ENCODE assay signal across 1 cellular context in genomic region chr14:54261283-54261682, GRCh38.
TF ChIP-seq lines count a peak whose summit lies in the region.

No MANE protein-coding gene starts in this region.

TF ChIP-seq in SK-N-SH, 30 proteins besides CTCF, POLR2A, EP300 and RAD21 (continued from another document):
- TF ChIP-seq, protein P1, sequence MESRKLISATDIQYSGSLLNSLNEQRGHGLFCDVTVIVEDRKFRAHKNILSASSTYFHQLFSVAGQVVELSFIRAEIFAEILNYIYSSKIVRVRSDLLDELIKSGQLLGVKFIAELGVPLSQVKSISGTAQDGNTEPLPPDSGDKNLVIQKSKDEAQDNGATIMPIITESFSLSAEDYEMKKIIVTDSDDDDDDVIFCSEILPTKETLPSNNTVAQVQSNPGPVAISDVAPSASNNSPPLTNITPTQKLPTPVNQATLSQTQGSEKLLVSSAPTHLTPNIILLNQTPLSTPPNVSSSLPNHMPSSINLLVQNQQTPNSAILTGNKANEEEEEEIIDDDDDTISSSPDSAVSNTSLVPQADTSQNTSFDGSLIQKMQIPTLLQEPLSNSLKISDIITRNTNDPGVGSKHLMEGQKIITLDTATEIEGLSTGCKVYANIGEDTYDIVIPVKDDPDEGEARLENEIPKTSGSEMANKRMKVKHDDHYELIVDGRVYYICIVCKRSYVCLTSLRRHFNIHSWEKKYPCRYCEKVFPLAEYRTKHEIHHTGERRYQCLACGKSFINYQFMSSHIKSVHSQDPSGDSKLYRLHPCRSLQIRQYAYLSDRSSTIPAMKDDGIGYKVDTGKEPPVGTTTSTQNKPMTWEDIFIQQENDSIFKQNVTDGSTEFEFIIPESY (IDR thresholded peaks at IDR 0.05; ENCODE audit: borderline replicate concordance, low read depth): no peak
- TF ChIP-seq NRF1 (IDR thresholded peaks at IDR 0.05; ENCODE audit: low read depth, low read length) (no peak), YY1 (IDR thresholded peaks at IDR 0.05; ENCODE audit: low read depth) (no peak), USF2 (IDR thresholded peaks at IDR 0.05; ENCODE audit: borderline replicate concordance, low read depth, low read length) (no peak)
TF ChIP-seq in SK-N-SH: peak in this region for 0.
